1 cellular context compared by ENCODE assay signal in genomic region chr12:87815738-87816137, GRCh38.
TF ChIP-seq lines count a peak whose summit lies in the region.

No MANE protein-coding gene starts in this region.

TF ChIP-seq in liver, 16 proteins besides CTCF, POLR2A, EP300 and RAD21 (continued from another document):
- TF ChIP-seq REST (IDR thresholded peaks at IDR 0.05) (peak; percentile 52), HNF4G (IDR thresholded peaks at IDR 0.05) (peak; percentile 82), ATF3 (IDR thresholded peaks at IDR 0.05) (no peak), TAF1 (conservative IDR thresholded peaks at IDR 0.05) (no peak), JUND (IDR thresholded peaks at IDR 0.05) (peak; percentile 43 to 77), HNF4A (conservative IDR thresholded peaks at IDR 0.05) (peak; percentile 94 to 96), MAX (IDR thresholded peaks at IDR 0.05) (peak; percentile 77), SP1 (IDR thresholded peaks at IDR 0.05) (peak; percentile 75), NR2F2 (IDR thresholded peaks at IDR 0.05) (peak; percentile 58), ZBTB33 (IDR thresholded peaks at IDR 0.05) (peak; percentile 76), EGR1 (IDR thresholded peaks at IDR 0.05; ENCODE audit: low read depth in 2 of 2) (peak in 1 of 2 donors; percentile 62), FOXA1 (IDR thresholded peaks at IDR 0.05) (no peak), FOXA2 (IDR thresholded peaks at IDR 0.05) (peak; percentile 38), GABPA (IDR thresholded peaks at IDR 0.05 in 1 of 2, conservative IDR thresholded peaks at IDR 0.05 in 1 of 2) (peak in 1 of 2 donors; percentile 29)
TF ChIP-seq in liver: peak in this region for 13.
